ENCODE assay signal across 14 cellular contexts in genomic region chr1:180151508-180151907, GRCh38. TPM values are rescaled to one million over a fixed set of nuclear protein-coding genes. Genes with fewer than 3 reads are reported as not detected.
A peak's percentile ranks its signal among the peaks of the same experiment; 100 is the strongest.
DNase-seq lines count a peak whose midpoint lies in the region; ATAC-seq and TF ChIP-seq lines count a peak whose summit lies in the region.
"Had no signal": no experiment of that assay in that cellular context is flagged by ENCODE, and none has a peak within 500 bp of the region (broad histone marks: within the 10 kb centered on the region; RNA-seq: fewer than 3 reads in every experiment).

No MANE protein-coding gene starts in this region.

- H3K4me3 ChIP-seq in choroid plexus epithelial cell (ENCODE audit: low read depth, low read length) (no peak overlapping the region), skeletal muscle cell (ENCODE audit: low read depth, low read length) (no peak overlapping the region), Caco-2 (ENCODE audit: low read depth, low read length) (no peak overlapping the region)
- H3K4me3 ChIP-seq: Peyer's patch had no signal

- intact Hi-C loops in Caco-2 (cut with micrococcal nuclease; ENCODE audit: unreplicated experiment): no loop called here

- no peak overlapping the region for H3K4me3 Mint-ChIP-seq in Caco-2 (ENCODE audit: unreplicated experiment)
- H3K4me3 Mint-ChIP-seq: activated CD4-positive, alpha-beta T cell treated with anti-CD3 and anti-CD28 coated beads for 36 hours; activated naive CD4-positive, alpha-beta T cell treated with anti-CD3 and anti-CD28 coated beads, Interleukin-2, amount 50 U/mL, for 24 hours; memory B cell had no signal

- TF ChIP-seq CTCF in choroid plexus epithelial cell (conservative IDR thresholded peaks at IDR 0.05; ENCODE audit: low read depth, low read length) (no peak), Caco-2 (IDR thresholded peaks at IDR 0.05; ENCODE audit: insufficient read depth in 1 of 2, low read depth in 1 of 2, low read length in 1 of 2, severe bottlenecking in 1 of 2, unreplicated experiment in 1 of 2) (no peak)

- H3K9me3 Mint-ChIP-seq in Caco-2 (ENCODE audit: unreplicated experiment): no peaks in the 10 kb centered on the region
- H3K9me3 Mint-ChIP-seq: activated naive CD4-positive, alpha-beta T cell treated with anti-CD3 and anti-CD28 coated beads, Interleukin-2, amount 50 U/mL, for 24 hours; memory B cell had no signal

- CTCF ChIA-PET in Caco-2 (lab: Charles Lee): no interaction called here

- H3K4me1 ChIP-seq in Caco-2: peaks cover 16% of the 10 kb centered on the region

- no peak for ATAC-seq in GM21390 (IDR thresholded peaks at IDR 0.05; ENCODE audit: unreplicated experiment)
- ATAC-seq: activated CD4-positive, alpha-beta T cell treated with anti-CD3 and anti-CD28 coated beads for 36 hours had no signal

- DNase-seq in EL (peak; percentile 98), NCI-H2081 treated with DMSO at 0.1 percent for 48 hours (lab: John Stamatoyannopoulos, UW) (peak; percentile 43), choroid plexus epithelial cell (ENCODE audit: low read depth) (peak; percentile 89), skeletal muscle cell (ENCODE audit: low read depth) (peak; percentile 39), NCI-H82 treated with DMSO at 0.1 percent for 48 hours (lab: John Stamatoyannopoulos, UW; ENCODE audit: unreplicated experiment) (no peak), NCI-H187 (lab: John Stamatoyannopoulos, UW) (no peak), Caco-2 (no peak)
- DNase-seq: activated CD4-positive, alpha-beta T cell treated with anti-CD3 and anti-CD28 coated beads for 36 hours; erythroblast; Peyer's patch; stimulated activated CD4-positive, alpha-beta T cell treated with anti-CD3 and anti-CD28 coated beads, Interleukin-12 subunit alpha, Interleukin-12 subunit beta, amount 100 ng/mL, for 4 hours had no signal

- H3K27ac Mint-ChIP-seq in Caco-2 (ENCODE audit: unreplicated experiment): no peak overlapping the region
- H3K27ac Mint-ChIP-seq: activated CD4-positive, alpha-beta T cell treated with anti-CD3 and anti-CD28 coated beads for 36 hours; activated naive CD4-positive, alpha-beta T cell treated with anti-CD3 and anti-CD28 coated beads, Interleukin-2, amount 50 U/mL, for 24 hours; memory B cell had no signal

- H3K36me3 ChIP-seq in Caco-2 (ENCODE audit: control insufficient read depth, insufficient read depth, low read length): no peaks in the 10 kb centered on the region
- H3K36me3 ChIP-seq: Peyer's patch had no signal

- H3K27me3 ChIP-seq in Caco-2 (replicated peaks; ENCODE audit: control insufficient read depth, insufficient read depth, low read length): no peaks in the 10 kb centered on the region
- H3K27me3 ChIP-seq: Peyer's patch had no signal

- POLR2A ChIA-PET in Caco-2 (lab: Charles Lee): no interaction called here

- H3K36me3 Mint-ChIP-seq in Caco-2 (ENCODE audit: insufficient read depth, unreplicated experiment): peaks cover 10% of the 10 kb centered on the region
- H3K36me3 Mint-ChIP-seq: activated naive CD4-positive, alpha-beta T cell treated with anti-CD3 and anti-CD28 coated beads, Interleukin-2, amount 50 U/mL, for 24 hours; memory B cell had no signal

- H3K27me3 Mint-ChIP-seq in Caco-2 (ENCODE audit: insufficient read depth, unreplicated experiment): peaks cover 10% of the 10 kb centered on the region
- H3K27me3 Mint-ChIP-seq: activated CD4-positive, alpha-beta T cell treated with anti-CD3 and anti-CD28 coated beads for 36 hours; activated naive CD4-positive, alpha-beta T cell treated with anti-CD3 and anti-CD28 coated beads, Interleukin-2, amount 50 U/mL, for 24 hours; memory B cell had no signal

- peaks cover 8% of the 10 kb centered on the region for H3K4me1 Mint-ChIP-seq in Caco-2 (ENCODE audit: low read depth, unreplicated experiment)

- no peaks in the 10 kb centered on the region for H3K9me3 ChIP-seq in Caco-2
- H3K9me3 ChIP-seq: Peyer's patch had no signal

- BruUV-seq in Caco-2 (replicated peaks; lab: Mats Ljungman, UMichigan): no TSS peak

RNA-seq across cellular contexts. Expression of gene QSOX1, which starts 3.2 kb away (rescaled TPM):
- total RNA-seq in Caco-2 (2022): 12.1 and 17.0 TPM in 2 replicates

Comparison
In these comparisons a context has a peak if more than half of its experiments do, and no peak if none do; other contexts are left out.
1. DNase-seq: peak in EL (single experiment), NCI-H2081 treated with DMSO at 0.1 percent for 48 hours (single experiment), choroid plexus epithelial cell (single experiment) and skeletal muscle cell (single experiment); none in NCI-H82 treated with DMSO at 0.1 percent for 48 hours (single experiment), NCI-H187 (0 of 2) and Caco-2 (0 of 2).